In the genomic region with DNA sequence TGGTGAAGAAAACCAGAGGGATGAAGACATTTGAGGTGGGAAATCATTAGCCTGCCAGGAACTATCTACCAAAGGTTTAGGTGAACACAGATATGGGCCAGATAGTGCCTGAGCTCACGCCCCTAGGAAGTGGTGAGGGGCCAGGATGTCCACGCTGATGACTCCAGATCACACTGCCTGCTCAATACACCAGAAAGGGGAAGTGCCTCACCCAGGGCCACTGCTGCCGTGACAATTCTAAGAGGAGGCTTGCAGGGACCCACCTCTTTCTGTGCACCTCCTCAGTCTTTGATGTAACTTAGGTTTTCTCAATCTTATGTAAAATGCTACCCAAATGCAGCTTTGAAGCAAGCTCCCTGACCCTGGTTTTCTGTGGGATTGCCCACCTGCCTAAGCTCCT, we compare ENCODE assay signal across 9 cellular contexts. TPM values are rescaled to one million over a fixed set of nuclear protein-coding genes. Genes with fewer than 3 reads are reported as not detected.
A peak's percentile ranks its signal among the peaks of the same experiment; 100 is the strongest.
DNase-seq lines count a peak whose midpoint lies in the region; ATAC-seq and TF ChIP-seq lines count a peak whose summit lies in the region.
"Had no signal": no experiment of that assay in that cellular context is flagged by ENCODE, and none has a peak within 500 bp of the region (broad histone marks: within the 10 kb centered on the region; RNA-seq: fewer than 3 reads in every experiment).

No MANE protein-coding gene starts in this region.

- peaks cover 5% of the 10 kb centered on the region for H3K27me3 Mint-ChIP-seq in T-helper 2 cell treated with Interferon-gamma antibody and Interleukin-4, amounts not matched to agents 5 μg/mL and 100 μg/mL, for 36 hours (ENCODE audit: low read depth)
- H3K27me3 Mint-ChIP-seq in H9 (ENCODE audit: low read depth), result peaks cover 3% of the 10 kb centered on the region; the same call in 1 of the 2 replicates

- no peak overlapping the region for H2AFZ ChIP-seq in H9 (ENCODE audit: low read length)

- H3K9me3 Mint-ChIP-seq in T-helper 2 cell treated with Interferon-gamma antibody and Interleukin-4, amounts not matched to agents 5 μg/mL and 100 μg/mL, for 36 hours, result no peaks in the 10 kb centered on the region
- no peaks in the 10 kb centered on the region for H3K9me3 Mint-ChIP-seq in H9

- no peak overlapping the region for H3K9ac ChIP-seq in H9 (ENCODE audit: extremely low read depth, insufficient read length, low read length)

- H4K91ac ChIP-seq in H9 (ENCODE audit: insufficient read length, low read depth, low read length), result no peak overlapping the region

- no peaks in the 10 kb centered on the region for H4K20me1 ChIP-seq in H9 (ENCODE audit: control insufficient read depth, insufficient read depth, insufficient read length)

- H2AK5ac ChIP-seq in H9 (ENCODE audit: insufficient read length, low read length), result no peak overlapping the region

- H2BK20ac ChIP-seq in H9 (ENCODE audit: low read depth, low read length, poor library complexity, severe bottlenecking), result no peak overlapping the region

- no peak overlapping the region for H3K14ac ChIP-seq in H9 (ENCODE audit: insufficient read depth, low read length)

- no peak overlapping the region for H4K8ac ChIP-seq in H9 (replicated peaks; ENCODE audit: insufficient read length, low read depth, low read length)

- no peak overlapping the region for H3K27ac ChIP-seq in H9 (ENCODE audit: insufficient read length, low read depth, low read length)

- H4K5ac ChIP-seq in H9 (ENCODE audit: insufficient read length, low read depth, low read length), result no peak overlapping the region

- no peaks in the 10 kb centered on the region for H3K36me3 ChIP-seq in mucosa of descending colon (ENCODE audit: low read depth)

- no peak overlapping the region for H2BK15ac ChIP-seq in H9 (ENCODE audit: low read depth, low read length)

- peaks cover 50% of the 10 kb centered on the region for H3K4me1 Mint-ChIP-seq in T-helper 2 cell treated with Interferon-gamma antibody and Interleukin-4, amounts not matched to agents 5 μg/mL and 100 μg/mL, for 36 hours (ENCODE audit: low read depth)
- H3K4me1 Mint-ChIP-seq in H9, result peaks cover 0 to 4% of the 10 kb centered on the region in 2 experiments; a peak in 1 of 4 replicates

- H3K79me1 ChIP-seq in H9 (ENCODE audit: insufficient read depth, low read depth, low read length, poor library complexity, severe bottlenecking), result no peaks in the 10 kb centered on the region

- H3K56ac ChIP-seq in H9 (ENCODE audit: insufficient read length, low read depth, low read length), result no peak overlapping the region

- H3K4me1 ChIP-seq in mucosa of descending colon (ENCODE audit: low read depth) (peaks cover 8% of the 10 kb centered on the region), H9 (ENCODE audit: insufficient read depth, low read length) (no peaks in the 10 kb centered on the region)

- H3K27ac Mint-ChIP-seq in T-helper 2 cell treated with Interferon-gamma antibody and Interleukin-4, amounts not matched to agents 5 μg/mL and 100 μg/mL, for 36 hours, result peak overlapping the region; percentile 76
- H3K27ac Mint-ChIP-seq in H9, result no peak overlapping the region

- TF ChIP-seq CTCF in mucosa of descending colon (IDR thresholded peaks at IDR 0.05) (no peak), H9 (conservative IDR thresholded peaks at IDR 0.05) (no peak)

- peak; percentile 43 for ATAC-seq in GM18867 (IDR thresholded peaks at IDR 0.05; ENCODE audit: unreplicated experiment)
- ATAC-seq in HG02885 (IDR thresholded peaks at IDR 0.05; ENCODE audit: poor library complexity, unreplicated experiment), result peak; percentile 82
- peak; percentile 86 for ATAC-seq in mucosa of descending colon
- ATAC-seq in HG03457 (IDR thresholded peaks at IDR 0.05; ENCODE audit: unreplicated experiment), result no peak

- H3K23me2 ChIP-seq in H9 (ENCODE audit: insufficient read length, low read depth, low read length, poor library complexity, severe bottlenecking), result no peaks in the 10 kb centered on the region

- H3K79me2 ChIP-seq in H9 (ENCODE audit: insufficient read depth, low read length), result no peaks in the 10 kb centered on the region

- H3K9me3 ChIP-seq in mucosa of descending colon (no peaks in the 10 kb centered on the region), H9 (ENCODE audit: control insufficient read depth, low read depth, low read length) (no peaks in the 10 kb centered on the region)

- no peak overlapping the region for H3T11ph ChIP-seq in H9 (ENCODE audit: low read length)

- H3K18ac ChIP-seq in H9 (ENCODE audit: insufficient read length, low read depth, low read length), result no peak overlapping the region

- H3K4ac ChIP-seq in H9 (ENCODE audit: low read depth, low read length), result no peak overlapping the region

- no peak for DNase-seq in T-helper 2 cell treated with Interferon-gamma antibody and Interleukin-4, amounts not matched to agents 5 μg/mL and 100 μg/mL, for 36 hours (ENCODE audit: low spot score)
- DNase-seq in mucosa of descending colon (peak in 1 of 3 donors; percentile 69), H9 (no peak), SK-N-DZ (ENCODE audit: low spot score) (no peak), dermis blood vessel endothelial cell (no peak)
- DNase-seq: NCI-H187 had no signal

- no CpG with 5 or more reads among the region's 3 CpGs for WGBS in H9 (ENCODE audit: extremely low coverage, insufficient read length, low lambda C conversion rate)

- no peak overlapping the region for H3K4me3 ChIP-seq in mucosa of descending colon

- H2BK12ac ChIP-seq in H9 (ENCODE audit: insufficient read length, low read depth, low read length), result no peak overlapping the region

- no peak overlapping the region for H3K23ac ChIP-seq in H9 (ENCODE audit: insufficient read length, low read depth, low read length)

- H2BK120ac ChIP-seq in H9 (ENCODE audit: low read depth, low read length, poor library complexity, severe bottlenecking), result no peak overlapping the region

- H3K4me2 ChIP-seq in H9 (ENCODE audit: insufficient read depth, insufficient read length, low read length), result no peak overlapping the region

- peaks cover 6% of the 10 kb centered on the region for H3K36me3 Mint-ChIP-seq in T-helper 2 cell treated with Interferon-gamma antibody and Interleukin-4, amounts not matched to agents 5 μg/mL and 100 μg/mL, for 36 hours (ENCODE audit: low read depth)
- peaks cover 0 to under 1% (median 0%) of the 10 kb centered on the region in 3 experiments; a peak in 1 of 7 replicates for H3K36me3 Mint-ChIP-seq in H9 (ENCODE audit: insufficient read depth in 1 of 3, low read depth in 3 of 3)

- no peak overlapping the region for H2BK5ac ChIP-seq in H9 (ENCODE audit: insufficient read length, low read length)

- H3K4me3 Mint-ChIP-seq in T-helper 2 cell treated with Interferon-gamma antibody and Interleukin-4, amounts not matched to agents 5 μg/mL and 100 μg/mL, for 36 hours, result peak overlapping the region; percentile 59
- no peak overlapping the region for H3K4me3 Mint-ChIP-seq in H9

- no peaks in the 10 kb centered on the region for H3K27me3 ChIP-seq in H9 (ENCODE audit: insufficient read depth, low read length)

- intact Hi-C loops in mucosa of descending colon (cut with DNase I, micrococcal nuclease), result no loop called here

RNA-seq across cellular contexts. Expression of a gene that starts 5.4 kb away (rescaled TPM):
- total RNA-seq in mucosa of descending colon, result under 1 TPM; 0.32 to 0.53 (median 0.32) TPM
- 0.04 TPM in 1 of 2 replicates, not detected in the other for total RNA-seq in H9 (2021)
- polyA plus RNA-seq in SK-N-DZ (2014; cell fraction: cytosol; rRNA removed), result not detected in 2 replicates
- polyA plus RNA-seq in SK-N-DZ (2014; cell fraction: nucleus; rRNA removed), result not detected in 2 replicates
- under 0.01 TPM in 1 of 2 replicates, not detected in the other for total RNA-seq in dermis blood vessel endothelial cell

RNA-seq across cellular contexts. Expression of a gene that starts 13.7 kb away (rescaled TPM):
- 100 to 1,000 TPM; 181 to 381 (median 255) TPM for total RNA-seq in mucosa of descending colon
- 17.4 and 19.1 TPM in 2 replicates for total RNA-seq in H9 (2021)
- 3.6 and 5.1 TPM in 2 replicates for polyA plus RNA-seq in SK-N-DZ (2014; cell fraction: cytosol; rRNA removed)
- polyA plus RNA-seq in SK-N-DZ (2014; cell fraction: nucleus; rRNA removed), result 2.3 and 2.7 TPM in 2 replicates
- total RNA-seq in dermis blood vessel endothelial cell, result 141 and 189 TPM in 2 replicates
